Comparison of ENCODE assay signal across 8 cellular contexts in genomic region chr20:35883778-35884540, GRCh38.
DNase-seq lines count a peak whose midpoint lies in the region; ATAC-seq, FAIRE-seq and TF ChIP-seq lines count a peak whose summit lies in the region.

No MANE protein-coding gene starts in this region.

- H3K4me1 ChIP-seq in A549: peaks cover 58% of the 10 kb centered on the region
- H3K4me1 ChIP-seq in duodenal mucosa (ENCODE audit: control insufficient read depth in 1 of 2, insufficient read depth in 2 of 2, low read length in 2 of 2): no peaks in the 10 kb centered on the region

- peak; percentile 89 for TF ChIP-seq CTCF in A549 (IDR thresholded peaks at IDR 0.05)
- TF ChIP-seq CTCF in GM13976 (IDR thresholded peaks at IDR 0.05; ENCODE audit: borderline replicate concordance, control extremely low read depth, extremely low read depth, insufficient read depth, missing control alignments): peak; percentile 66

- CTCF ChIA-PET in A549 (lab: Yijun Ruan, JAX): interaction anchor here (0.6 to 3.7 kb wide), 45 partner anchors 9 to 420 kb away, joined by 3 to 31 read pairs (median 5); partner anchors contain the start of genes PHF20, RBM39 and SCAND1

- peak; percentile 91 to 93 for TF ChIP-seq RAD21 in A549 (conservative IDR thresholded peaks at IDR 0.05 in 1 of 2, IDR thresholded peaks at IDR 0.05 in 1 of 2)

- peak; percentile 30 to 79; a peak in 2 of 5 replicates for TF ChIP-seq EP300 in A549 (IDR thresholded peaks at IDR 0.05)

- peaks cover 0 to 8% of the 10 kb centered on the region in 2 donors for H3K36me3 ChIP-seq in duodenal mucosa (ENCODE audit: control insufficient read depth in 1 of 2, insufficient read depth in 2 of 2, low read length in 2 of 2)

- in situ Hi-C loops in GM13976 (cut with MboI; ENCODE audit: low sequenced_read_pairs, unreplicated experiment): no loop called here

- H3K4me3 ChIP-seq in A549 (peak overlapping the region; percentile 15), duodenal mucosa (ENCODE audit: low read depth in 1 of 2, low read length in 2 of 2) (no peak overlapping the region)

- H3K9ac ChIP-seq in duodenal mucosa (ENCODE audit: low read depth in 1 of 2, low read length in 2 of 2): no peak overlapping the region

- H3K9me3 ChIP-seq in A549 (no peaks in the 10 kb centered on the region), duodenal mucosa (ENCODE audit: control insufficient read depth in 1 of 2, low read length in 2 of 2) (no peaks in the 10 kb centered on the region)

- DNase-seq in A549 (ENCODE audit: low read depth in 1 of 2, low spot score in 1 of 2): peak; percentile 84 to 97
- peak; percentile 48 for DNase-seq in GM13976 (ENCODE audit: low spot score)
- peak; percentile 100 for DNase-seq in NCI-H460 (ENCODE audit: extremely low read depth, low read depth)
- peak; percentile 49 to 61 for DNase-seq in activated CD4-positive, alpha-beta T cell treated with anti-CD3 and anti-CD28 coated beads, Interleukin-2, amount 50 U/mL, for 48 hours
- DNase-seq in lung microvascular endothelial cell (ENCODE audit: low read depth in 2 of 2): peak; percentile 80 to 98
- peak; percentile 15 to 39 (median 25) for DNase-seq in stimulated activated CD4-positive, alpha-beta T cell treated with anti-CD3 and anti-CD28 coated beads, TNF-alpha, amount 100 ng/mL, for 24 hours (ENCODE audit: low read depth in 3 of 3)

- POLR2A ChIA-PET in A549 (lab: Yijun Ruan, JAX): interaction anchor here (0.5 to 4.7 kb wide), 19 partner anchors 9 to 268 kb away, joined by 3 to 83 read pairs (median 4); partner anchors contain the start of genes PHF20, RBM39, SCAND1 and SPAG4

- peak overlapping the region; percentile 80 for H3K4me2 ChIP-seq in A549

- H3K27me3 ChIP-seq in duodenal mucosa (ENCODE audit: control insufficient read depth in 1 of 2, insufficient read depth in 2 of 2, low read length in 2 of 2): no peaks in the 10 kb centered on the region

- TF ChIP-seq POLR2A in A549 (IDR thresholded peaks at IDR 0.05; ENCODE audit: low read length): no peak

- FAIRE-seq in A549 (lab: Jason Lieb, UNC): peak; percentile 28

- peak overlapping the region; percentile 90 to 93 for H3K27ac ChIP-seq in A549
- peak overlapping the region; percentile 5 for H3K27ac ChIP-seq in duodenal mucosa (ENCODE audit: low read depth, low read length)

- 2% methylated on average over 10 of the region's 10 CpGs for WGBS in A549 (ENCODE audit: missing lambda C conversion rate)

- ATAC-seq in A549: peak; percentile 93 to 97
- no peak for ATAC-seq in GM21360 (IDR thresholded peaks at IDR 0.05; ENCODE audit: unreplicated experiment)

TF ChIP-seq in A549, 52 proteins besides CTCF, POLR2A, EP300 and RAD21:
- 0 out of 2 replicates have a peak, but pooled peaks have one; percentile 13 for TF ChIP-seq FOSL2 (IDR thresholded peaks at IDR 0.05)
- TF ChIP-seq FOSL2 (CRISPR knock-in tag; IDR thresholded peaks at IDR 0.05): peak; percentile 91
- peak; percentile 74 to 87; a peak in 4 of 5 replicates for TF ChIP-seq JUN (IDR thresholded peaks at IDR 0.05)
- peak in 1 of 2 experiments; percentile 66; a peak in 2 of 4 replicates for TF ChIP-seq CEBPB (IDR thresholded peaks at IDR 0.05)
- peak; percentile 39; the same call in 1 of the 2 replicates for TF ChIP-seq MAX (IDR thresholded peaks at IDR 0.05)
- 0 out of 2 replicates have a peak, but pooled peaks have one; percentile 23 for TF ChIP-seq HOXA7 (CRISPR knock-in tag; IDR thresholded peaks at IDR 0.05)
- 0 out of 2 replicates have a peak, but pooled peaks have one; percentile 85 for TF ChIP-seq MAZ (IDR thresholded peaks at IDR 0.05; ENCODE audit: borderline replicate concordance, low read depth, low read length)
- TF ChIP-seq JUNB (IDR thresholded peaks at IDR 0.05): peak; percentile 48
- no peak for TF ChIP-seq ATOH8 (CRISPR knock-in tag; IDR thresholded peaks at IDR 0.05; ENCODE audit: low read depth)
- TF ChIP-seq SMC3 (IDR thresholded peaks at IDR 0.05): peak; percentile 91
- no peak for TF ChIP-seq FOXS1 (CRISPR knock-in tag; IDR thresholded peaks at IDR 0.05)
- TF ChIP-seq TFCP2L1 (CRISPR knock-in tag; IDR thresholded peaks at IDR 0.05): no peak
- peak; percentile 57; the same call in 1 of the 2 replicates for TF ChIP-seq GATA3 (IDR thresholded peaks at IDR 0.05; ENCODE audit: borderline replicate concordance)

Comparison
In these comparisons a context has a peak if more than half of its experiments do, and no peak if none do; other contexts are left out.
1. DNase-seq: peak in every context shown above with its lines; median percentile 100 in NCI-H460; 90 in A549; 89 in lung microvascular endothelial cell; 55 in activated CD4-positive, alpha-beta T cell treated with anti-CD3 and anti-CD28 coated beads, Interleukin-2, amount 50 U/mL, for 48 hours; 48 in GM13976; 25 in stimulated activated CD4-positive, alpha-beta T cell treated with anti-CD3 and anti-CD28 coated beads, TNF-alpha, amount 100 ng/mL, for 24 hours.